ENCODE assay signal across 27 cellular contexts in genomic region chr3:196007744-196008143, GRCh38.
"Had no signal": no experiment of that assay in that cellular context is flagged by ENCODE, and none has a peak within 500 bp of the region (broad histone marks: within the 10 kb centered on the region; RNA-seq: fewer than 3 reads in every experiment).

No MANE protein-coding gene starts in this region.

- H3K9me3 ChIP-seq: adrenal gland, body of pancreas, colonic mucosa, esophagus muscularis mucosa, gastrocnemius medialis had no signal

- H3K4me1 Mint-ChIP-seq: activated naive CD4-positive, alpha-beta T cell treated with anti-CD3 and anti-CD28 coated beads, Interleukin-2, amount 50 U/mL, for 24 hours; activated naive CD8-positive, alpha-beta T cell treated with anti-CD3 and anti-CD28 coated beads for 36 hours; activated naive CD8-positive, alpha-beta T cell treated with anti-CD3 and anti-CD28 coated beads, Interleukin-2, amount 50 U/mL, for 24 hours; activated T-helper 17 cell treated with anti-CD3 and anti-CD28 coated beads, Interleukin-2, amount 50 U/mL, for 72 hours had no signal

- H3K27me3 ChIP-seq: adrenal gland, body of pancreas, colonic mucosa, heart left ventricle had no signal

- H3K36me3 ChIP-seq: adrenal gland, colonic mucosa, esophagus muscularis mucosa, gastrocnemius medialis, heart left ventricle had no signal

- H3K4me1 ChIP-seq: adrenal gland, body of pancreas, colonic mucosa, esophagus muscularis mucosa, foreskin keratinocyte, gastrocnemius medialis, heart left ventricle had no signal

- H3K4me3 ChIP-seq: adrenal gland, body of pancreas, colonic mucosa, esophagus muscularis mucosa, gastrocnemius medialis, heart left ventricle had no signal

- H3K27ac Mint-ChIP-seq: activated CD8-positive, alpha-beta T cell treated with anti-CD3 and anti-CD28 coated beads for 36 hours; activated naive CD4-positive, alpha-beta T cell treated with anti-CD3 and anti-CD28 coated beads for 36 hours; activated naive CD4-positive, alpha-beta T cell treated with anti-CD3 and anti-CD28 coated beads, Interleukin-2, amount 50 U/mL, for 24 hours; activated naive CD8-positive, alpha-beta T cell treated with anti-CD3 and anti-CD28 coated beads for 36 hours; activated naive CD8-positive, alpha-beta T cell treated with anti-CD3 and anti-CD28 coated beads, Interleukin-2, amount 50 U/mL, for 24 hours; activated T-helper 17 cell treated with anti-CD3 and anti-CD28 coated beads, Interleukin-2, amount 50 U/mL, for 72 hours had no signal

- DNase-seq: activated CD4-positive, alpha-beta T cell treated with anti-CD3 and anti-CD28 coated beads for 4 hours; activated CD4-positive, alpha-beta T cell treated with anti-CD3 and anti-CD28 coated beads, Interleukin-2, amount 50 U/mL, for 1 hour; activated CD4-positive, alpha-beta T cell treated with anti-CD3 and anti-CD28 coated beads, Interleukin-2, amount 50 U/mL, for 48 hours; activated CD4-positive, CD25-positive, alpha-beta regulatory T cell; activated CD4-positive, CD25-positive, alpha-beta regulatory T cell treated with anti-CD3 and anti-CD28 coated beads, Interleukin-2, amount 50 U/mL, for 72 hours; activated CD8-positive, alpha-beta memory T cell treated with anti-CD3 and anti-CD28 coated beads for 24 hours; activated CD8-positive, alpha-beta T cell treated with anti-CD3 and anti-CD28 coated beads for 36 hours; activated effector memory CD4-positive, alpha-beta T cell treated with Interleukin-2 at 50 U/mL for 16 hours; activated naive CD4-positive, alpha-beta T cell treated with anti-CD3 and anti-CD28 coated beads for 36 hours; activated naive CD8-positive, alpha-beta T cell treated with anti-CD3 and anti-CD28 coated beads for 36 hours; activated naive CD8-positive, alpha-beta T cell treated with anti-CD3 and anti-CD28 coated beads, Interleukin-2, amount 50 U/mL, for 24 hours; activated T-cell treated with anti-CD3 and anti-CD28 coated beads, Interleukin-2, amount 50 U/mL, for 4 hours; adrenal gland; amygdala; aorta; body of pancreas; caudate nucleus; colonic mucosa; effector CD8-positive, alpha-beta T cell; foreskin keratinocyte; gastrocnemius medialis; glutamatergic neuron; heart left ventricle; T-helper 2 cell had no signal

- H3K4me3 Mint-ChIP-seq: activated CD8-positive, alpha-beta T cell treated with anti-CD3 and anti-CD28 coated beads for 36 hours; activated naive CD4-positive, alpha-beta T cell treated with anti-CD3 and anti-CD28 coated beads for 36 hours; activated naive CD4-positive, alpha-beta T cell treated with anti-CD3 and anti-CD28 coated beads, Interleukin-2, amount 50 U/mL, for 24 hours; activated naive CD8-positive, alpha-beta T cell treated with anti-CD3 and anti-CD28 coated beads for 36 hours; activated naive CD8-positive, alpha-beta T cell treated with anti-CD3 and anti-CD28 coated beads, Interleukin-2, amount 50 U/mL, for 24 hours; activated T-cell treated with anti-CD3 and anti-CD28 coated beads, Interleukin-2, amount 50 U/mL, for 4 hours; activated T-helper 17 cell treated with anti-CD3 and anti-CD28 coated beads, Interleukin-2, amount 50 U/mL, for 72 hours had no signal

- H3K9me3 Mint-ChIP-seq: activated T-helper 17 cell treated with anti-CD3 and anti-CD28 coated beads, Interleukin-2, amount 50 U/mL, for 72 hours had no signal

- H3K27ac ChIP-seq: adrenal gland, body of pancreas, colonic mucosa, esophagus muscularis mucosa, foreskin keratinocyte, gastrocnemius medialis, heart left ventricle had no signal

- H3K36me3 Mint-ChIP-seq: activated naive CD8-positive, alpha-beta T cell treated with anti-CD3 and anti-CD28 coated beads for 36 hours had no signal
